Comparison of ENCODE assay signal across 20 cellular contexts in the genomic region with DNA sequence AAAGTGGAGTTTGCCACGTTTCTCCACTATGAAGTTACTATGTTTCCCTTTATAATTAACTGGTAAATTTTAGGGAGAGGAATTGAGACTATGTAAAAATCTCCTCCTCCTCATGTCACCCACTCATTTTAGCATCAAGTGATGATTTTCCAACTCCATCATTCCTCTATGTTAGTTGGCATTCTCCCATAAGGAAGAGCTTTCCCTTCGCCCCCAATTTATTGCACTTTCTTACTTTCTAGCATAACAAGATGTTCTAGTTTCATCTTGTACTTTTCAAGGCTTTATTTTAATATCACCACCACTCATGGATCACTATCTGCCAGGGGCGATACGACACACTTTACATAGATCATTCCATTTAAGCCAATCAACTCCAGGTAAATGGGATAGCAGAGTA.
"Had no signal": no experiment of that assay in that cellular context is flagged by ENCODE, and none has a peak within 500 bp of the region (broad histone marks: within the 10 kb centered on the region; RNA-seq: fewer than 3 reads in every experiment).

No MANE protein-coding gene starts in this region.

- DNase-seq: stimulated activated CD4-positive, alpha-beta T cell treated with anti-CD3 and anti-CD28 coated beads, Interleukin-2, amount 100 ng/mL, for 48 hours; stimulated activated CD4-positive, alpha-beta T cell treated with anti-CD3 and anti-CD28 coated beads, Interleukin-4, amount 100 ng/mL, for 1 hour; stimulated activated CD4-positive, alpha-beta T cell treated with anti-CD3 and anti-CD28 coated beads, Interleukin-4, amount 100 ng/mL, for 24 hours; stimulated activated CD4-positive, alpha-beta T cell treated with anti-CD3 and anti-CD28 coated beads, Interleukin-4, amount 100 ng/mL, for 4 hours; stimulated activated CD8-positive, alpha-beta memory T cell treated with anti-CD3 and anti-CD28 coated beads, Interleukin-4, amount 100 ng/mL, for 48 hours; stimulated activated naive B cell treated with anti-CD40 and anti-IgM and Interleukin-4, amounts not matched to agents 10 μg/mL and 1 μg/mL and 100 μg/mL, for 72 hours; stimulated activated naive CD4-positive, alpha-beta T cell; stimulated activated naive CD4-positive, alpha-beta T cell treated with Interleukin-2 at 50 U/mL for 16 hours; stimulated activated naive CD8-positive, alpha-beta T cell treated with anti-CD3 and anti-CD28 coated beads, Interleukin-15, amount 100 ng/mL, for 72 hours; stimulated activated naive CD8-positive, alpha-beta T cell treated with anti-CD3 and anti-CD28 coated beads, Interleukin-15, Interleukin-2, amounts not matched to agents 100 U/mL and 50 U/mL, for 24 hours; stomach; substantia nigra; testis; thyroid gland; tibial artery; transverse colon; trophoblast cell; upper lobe of left lung; upper lobe of right lung; uterus had no signal
